Comparison of ENCODE assay signal across 29 cellular contexts in genomic region chr3:128040660-128041059, GRCh38.
"Had no signal": no experiment of that assay in that cellular context is flagged by ENCODE, and none has a peak within 500 bp of the region (broad histone marks: within the 10 kb centered on the region; RNA-seq: fewer than 3 reads in every experiment).

No MANE protein-coding gene starts in this region.

- H3K9me3 Mint-ChIP-seq: memory B cell; natural killer cell treated with Interleukin-12 subunit alpha and Interleukin-12 subunit beta and Interleukin-15 and Interleukin-18, amount 100 ng/mL, for 72 hours; neural crest cell; stimulated activated naive CD8-positive, alpha-beta T cell treated with anti-CD3 and anti-CD28 coated beads, Interleukin-15, amount 100 ng/mL, for 72 hours had no signal

- H3K27me3 ChIP-seq: esophagus muscularis mucosa, foreskin keratinocyte, gastroesophageal sphincter, heart left ventricle, hepatocyte, pancreas, suprapubic skin, upper lobe of right lung, uterus had no signal

- H3K9me3 ChIP-seq: esophagus muscularis mucosa, gastroesophageal sphincter, heart left ventricle, neutrophil, pancreas, suprapubic skin, transverse colon, upper lobe of right lung, uterus had no signal

- H3K27ac Mint-ChIP-seq: memory B cell; naive B cell; natural killer cell treated with Interleukin-12 subunit alpha and Interleukin-12 subunit beta and Interleukin-15 and Interleukin-18, amount 100 ng/mL, for 72 hours had no signal

- H3K4me3 ChIP-seq: esophagus muscularis mucosa, gastroesophageal sphincter, heart left ventricle, hepatocyte, lung, pancreas, smooth muscle cell, suprapubic skin, transverse colon, upper lobe of right lung, uterus had no signal

- H3K4me1 ChIP-seq: esophagus muscularis mucosa, gastroesophageal sphincter, heart left ventricle, pancreas, suprapubic skin, transverse colon, upper lobe of right lung, uterus had no signal

- ATAC-seq: gastroesophageal sphincter; heart left ventricle; left lobe of liver; natural killer cell treated with Interleukin-12 subunit alpha and Interleukin-12 subunit beta and Interleukin-15 and Interleukin-18, amount 100 ng/mL, for 72 hours; sciatic nerve; stimulated activated naive CD8-positive, alpha-beta T cell treated with anti-CD3 and anti-CD28 coated beads, Interleukin-15, amount 100 ng/mL, for 72 hours; upper lobe of right lung had no signal

- H3K4me3 Mint-ChIP-seq: memory B cell; naive B cell; natural killer cell treated with Interleukin-12 subunit alpha and Interleukin-12 subunit beta and Interleukin-15 and Interleukin-18, amount 100 ng/mL, for 72 hours; neural crest cell; stimulated activated naive CD8-positive, alpha-beta T cell treated with anti-CD3 and anti-CD28 coated beads, Interleukin-15, amount 100 ng/mL, for 72 hours had no signal

- H3K36me3 Mint-ChIP-seq: memory B cell; natural killer cell treated with Interleukin-12 subunit alpha and Interleukin-12 subunit beta and Interleukin-15 and Interleukin-18, amount 100 ng/mL, for 72 hours had no signal

- H3K4me2 ChIP-seq: hepatocyte, smooth muscle cell had no signal

- H3K36me3 ChIP-seq: esophagus muscularis mucosa, gastroesophageal sphincter, heart left ventricle, neutrophil, pancreas, suprapubic skin, transverse colon, upper lobe of right lung, uterus had no signal

- DNase-seq: dermis blood vessel endothelial cell; effector memory CD4-positive, alpha-beta T cell; heart left ventricle; kidney; naive B cell; pancreas; retina; stimulated activated CD4-positive, alpha-beta T cell treated with anti-CD3 and anti-CD28 coated beads, Interleukin-12 subunit alpha, Interleukin-12 subunit beta, amount 100 ng/mL, for 4 hours; stimulated activated CD4-positive, alpha-beta T cell treated with anti-CD3 and anti-CD28 coated beads, Interleukin-1b, Interleukin-23, amount 100 ng/mL, for 48 hours; stimulated activated CD4-positive, alpha-beta T cell treated with anti-CD3 and anti-CD28 coated beads, Interleukin-4, amount 100 ng/mL, for 1 hour; stimulated activated CD8-positive, alpha-beta memory T cell treated with anti-CD3 and anti-CD28 coated beads, Interleukin-4, amount 100 ng/mL, for 48 hours; stimulated activated naive CD4-positive, alpha-beta T cell; stimulated activated naive CD8-positive, alpha-beta T cell treated with anti-CD3 and anti-CD28 coated beads, Interleukin-15, amount 100 ng/mL, for 72 hours; transverse colon; upper lobe of right lung; uterus had no signal

- H3K79me2 ChIP-seq: hepatocyte had no signal

- H2AFZ ChIP-seq: hepatocyte had no signal

- H3K27me3 Mint-ChIP-seq: stimulated activated naive CD8-positive, alpha-beta T cell treated with anti-CD3 and anti-CD28 coated beads, Interleukin-15, amount 100 ng/mL, for 72 hours had no signal

- H3K4me1 Mint-ChIP-seq: memory B cell; naive B cell; neural crest cell; stimulated activated naive CD8-positive, alpha-beta T cell treated with anti-CD3 and anti-CD28 coated beads, Interleukin-15, amount 100 ng/mL, for 72 hours had no signal

- H3K27ac ChIP-seq: esophagus muscularis mucosa, foreskin keratinocyte, gastroesophageal sphincter, heart left ventricle, hepatocyte, neutrophil, suprapubic skin, transverse colon, upper lobe of right lung, uterus had no signal
